In genomic region chr6:36596359-36596758, GRCh38 we compare ENCODE assay signal across 8 cellular contexts. TPM values are rescaled to one million over a fixed set of nuclear protein-coding genes. Genes with fewer than 3 reads are reported as not detected.
DNase-seq lines count a peak whose midpoint lies in the region; ATAC-seq, FAIRE-seq and TF ChIP-seq lines count a peak whose summit lies in the region.

No MANE protein-coding gene starts in this region.

- H3K27ac ChIP-seq in AG04450 (ENCODE audit: low read depth, low read length) (no peak overlapping the region), IMR-90 (ENCODE audit: insufficient read depth, low read length) (no peak overlapping the region), breast epithelium (peak overlapping the region; percentile 97 to 100)

- no peak overlapping the region for H3K18ac ChIP-seq in IMR-90 (ENCODE audit: low read depth, low read length)

- peak overlapping the region; percentile 51 for H2BK5ac ChIP-seq in IMR-90 (ENCODE audit: low read depth, low read length, poor library complexity, severe bottlenecking)

- no peak overlapping the region for H2AFZ ChIP-seq in IMR-90 (replicated peaks; ENCODE audit: low read length, poor library complexity)

- H3K4me1 ChIP-seq in IMR-90 (ENCODE audit: control insufficient read depth, insufficient read depth, low read length) (peaks cover 9% of the 10 kb centered on the region), breast epithelium (peaks cover 6 to 18% of the 10 kb centered on the region in 2 donors)

- TF ChIP-seq CTCF in AG04450 (IDR thresholded peaks at IDR 0.05; ENCODE audit: low read depth, low read length) (no peak), IMR-90 (conservative IDR thresholded peaks at IDR 0.05; ENCODE audit: low read depth, low read length) (no peak), breast epithelium (IDR thresholded peaks at IDR 0.05) (no peak), mesothelial cell of epicardium (IDR thresholded peaks at IDR 0.05; ENCODE audit: unreplicated experiment) (no peak)

- CTCF ChIA-PET in AG04450 (lab: Charles Lee): interaction anchor here (0.9 to 1.0 kb wide), 2 partner anchors 19 to 85 kb away, joined by 4 to 6 read pairs; no protein-coding TSS in a partner anchor
- CTCF ChIA-PET in IMR-90 (lab: Yijun Ruan, JAX): interaction anchor here (0.7 kb wide), 1 partner anchor 154 kb away, joined by 4 read pairs; no protein-coding TSS in a partner anchor

- H3K27ac Mint-ChIP-seq in mesothelial cell of epicardium: peak overlapping the region; percentile 100

- no peak overlapping the region for H2BK15ac ChIP-seq in IMR-90 (ENCODE audit: low read depth, low read length)

- no peak for DNase-seq in AG04450 (ENCODE audit: low read depth, low spot score)
- no peak for DNase-seq in IMR-90
- no peak for DNase-seq in breast epithelium (ENCODE audit: low spot score in 2 of 2)
- DNase-seq in mesothelial cell of epicardium (ENCODE audit: low spot score in 2 of 2, unreplicated experiment in 2 of 2): no peak
- DNase-seq in GM12892 (ENCODE audit: insufficient read length): no peak
- no peak for DNase-seq in GM19239 (ENCODE audit: insufficient read length, low spot score)

- no CpG with 5 or more reads among the region's 5 CpGs for WGBS in IMR-90 (ENCODE audit: extremely low coverage in 2 of 2, insufficient read length in 1 of 2), 2 experiments

- peak overlapping the region; percentile 14; the same call in 1 of the 2 replicates for H3K56ac ChIP-seq in IMR-90 (ENCODE audit: extremely low read depth, insufficient read depth, low read length)

- dilution Hi-C loops in IMR-90 (cut with HindIII; ENCODE audit: low sequenced_read_pairs, unreplicated experiment): no loop called here

- no TSS peak for BruUV-seq in IMR-90 (replicated peaks; lab: Mats Ljungman, UMichigan)

- H3K4me1 Mint-ChIP-seq in mesothelial cell of epicardium: peaks cover 51% of the 10 kb centered on the region

- ATAC-seq in IMR-90 (ENCODE audit: low read depth) (no peak), GM21423 (IDR thresholded peaks at IDR 0.05; ENCODE audit: unreplicated experiment) (no peak), HG02973 (IDR thresholded peaks at IDR 0.05; ENCODE audit: unreplicated experiment) (no peak)

- H3K36me3 ChIP-seq in IMR-90 (ENCODE audit: control insufficient read depth, insufficient read depth, low read length): peaks cover 40% of the 10 kb centered on the region
- H3K36me3 ChIP-seq in breast epithelium: no peaks in the 10 kb centered on the region

- peaks cover 12 to 41% of the 10 kb centered on the region in 2 experiments for H3K79me1 ChIP-seq in IMR-90 (ENCODE audit: low read depth in 1 of 2, low read length in 2 of 2)

- POLR2A ChIA-PET in AG04450 (lab: Yijun Ruan, JAX): interaction anchor here (0.6 to 3.3 kb wide), 11 partner anchors 10 to 173 kb away, joined by 3 to 22 read pairs (median 4); partner anchors contain the start of gene CDKN1A
- POLR2A ChIA-PET in IMR-90 (lab: Charles Lee; ENCODE audit: unreplicated experiment): interaction anchor here (0.6 to 0.8 kb wide), 2 partner anchors 31 to 50 kb away, joined by 3 read pairs; no protein-coding TSS in a partner anchor

- no peaks in the 10 kb centered on the region for H3K27me3 Mint-ChIP-seq in mesothelial cell of epicardium (ENCODE audit: low read depth)

- no peaks in the 10 kb centered on the region for H3K27me3 ChIP-seq in AG04450 (ENCODE audit: control insufficient read depth, insufficient read depth, low read length)
- no peaks in the 10 kb centered on the region for H3K27me3 ChIP-seq in IMR-90 (ENCODE audit: control insufficient read depth, insufficient read depth, low read length)
- no peaks in the 10 kb centered on the region for H3K27me3 ChIP-seq in breast epithelium

- FAIRE-seq in GM12892 (lab: Jason Lieb, UNC): no peak
- FAIRE-seq in GM19239 (lab: Jason Lieb, UNC): no peak

- no peak overlapping the region for H3K4ac ChIP-seq in IMR-90 (ENCODE audit: low read depth, low read length)

- no peak overlapping the region for H4K5ac ChIP-seq in IMR-90 (ENCODE audit: low read depth, low read length)

- TF ChIP-seq RAD21 in IMR-90 (IDR thresholded peaks at IDR 0.05; ENCODE audit: low read length): no peak

- intact Hi-C loops in IMR-90 (cut with micrococcal nuclease): loop anchor here (1.0 to 5.0 kb wide), 2 partner anchors 50 to 174 kb away; no protein-coding TSS in a partner anchor
- intact Hi-C loops in breast epithelium (cut with DNase I; ENCODE audit: low total_unique reads): no loop called here

- peak overlapping the region; percentile 76 for H3K4me2 ChIP-seq in IMR-90 (ENCODE audit: low read depth, low read length)

- H3K4me3 Mint-ChIP-seq in mesothelial cell of epicardium: peak overlapping the region; percentile 95

- H4K20me1 ChIP-seq in IMR-90 (ENCODE audit: insufficient read depth, low read length): peaks cover 72% of the 10 kb centered on the region

- H3K9me3 ChIP-seq in AG04450 (ENCODE audit: control insufficient read depth, insufficient read depth, low read length) (no peaks in the 10 kb centered on the region), IMR-90 (ENCODE audit: control insufficient read depth, insufficient read depth, low read length) (no peaks in the 10 kb centered on the region), breast epithelium (no peaks in the 10 kb centered on the region)

- H2AK9ac ChIP-seq in IMR-90 (replicated peaks; ENCODE audit: low read depth, low read length, poor library complexity): no peak overlapping the region

- in situ Hi-C loops in IMR-90 (cut with MboI; ENCODE audit: low sequenced_read_pairs): no loop called here

- H3K9me3 Mint-ChIP-seq in mesothelial cell of epicardium: no peaks in the 10 kb centered on the region

- no peak overlapping the region for H2AK5ac ChIP-seq in IMR-90 (ENCODE audit: low read depth, low read length)

- no peak for TF ChIP-seq POLR2A in IMR-90 (IDR thresholded peaks at IDR 0.05; ENCODE audit: low read depth, low read length)
- no peak for TF ChIP-seq POLR2A in breast epithelium (IDR thresholded peaks at IDR 0.05)
- no peak for TF ChIP-seq POLR2A in GM12892 (IDR thresholded peaks at IDR 0.05; ENCODE audit: low read depth, low read length)

- H4K8ac ChIP-seq in IMR-90 (ENCODE audit: low read depth in 2 of 2, low read length in 2 of 2): no peak overlapping the region

- H3K23ac ChIP-seq in IMR-90 (ENCODE audit: low read depth, low read length): no peak overlapping the region

- H4K91ac ChIP-seq in IMR-90 (ENCODE audit: insufficient read depth, low read depth, low read length): no peak overlapping the region

- no peak overlapping the region for H3K14ac ChIP-seq in IMR-90 (replicated peaks; ENCODE audit: low read depth, low read length)

- peak overlapping the region; percentile 74 for H3K4me3 ChIP-seq in AG04450 (ENCODE audit: low read depth, low read length)
- H3K4me3 ChIP-seq in IMR-90 (ENCODE audit: insufficient read depth, low read depth, low read length): peak overlapping the region; percentile 72
- peak overlapping the region; percentile 72 to 75 (median 73) for H3K4me3 ChIP-seq in breast epithelium

- H3K9me1 ChIP-seq in IMR-90 (ENCODE audit: insufficient read depth, low read length): peaks cover 11% of the 10 kb centered on the region; the same call in 1 of the 2 replicates

- H2BK20ac ChIP-seq in IMR-90 (ENCODE audit: low read depth, low read length): no peak overlapping the region

- peaks cover 29% of the 10 kb centered on the region for H3K36me3 Mint-ChIP-seq in mesothelial cell of epicardium

- peak overlapping the region; percentile 98 for H3K9ac ChIP-seq in IMR-90 (ENCODE audit: low read depth, low read length)

- H2BK120ac ChIP-seq in IMR-90 (ENCODE audit: low read depth, low read length): no peak overlapping the region

TF ChIP-seq in IMR-90, 13 proteins besides CTCF, POLR2A, EP300 and RAD21 (continues in another document):
- TF ChIP-seq MXI1 (IDR thresholded peaks at IDR 0.05; ENCODE audit: borderline replicate concordance, low read depth, low read length) (no peak), CHD1 (IDR thresholded peaks at IDR 0.05; ENCODE audit: low read depth, low read length) (no peak), SMC3 (IDR thresholded peaks at IDR 0.05; ENCODE audit: low read depth, low read length) (no peak), RCOR1 (IDR thresholded peaks at IDR 0.05; ENCODE audit: insufficient replicate concordance, low read length) (no peak), CEBPB (IDR thresholded peaks at IDR 0.05; ENCODE audit: low read depth, low read length) (no peak), RFX5 (IDR thresholded peaks at IDR 0.05; ENCODE audit: low read depth, low read length) (no peak)
- TF ChIP-seq, protein P1, sequence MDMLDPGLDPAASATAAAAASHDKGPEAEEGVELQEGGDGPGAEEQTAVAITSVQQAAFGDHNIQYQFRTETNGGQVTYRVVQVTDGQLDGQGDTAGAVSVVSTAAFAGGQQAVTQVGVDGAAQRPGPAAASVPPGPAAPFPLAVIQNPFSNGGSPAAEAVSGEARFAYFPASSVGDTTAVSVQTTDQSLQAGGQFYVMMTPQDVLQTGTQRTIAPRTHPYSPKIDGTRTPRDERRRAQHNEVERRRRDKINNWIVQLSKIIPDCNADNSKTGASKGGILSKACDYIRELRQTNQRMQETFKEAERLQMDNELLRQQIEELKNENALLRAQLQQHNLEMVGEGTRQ (IDR thresholded peaks at IDR 0.05; ENCODE audit: low read depth, low read length): no peak

RNA-seq across cellular contexts. Expression of gene SRSF3, which starts 2.2 kb away (rescaled TPM):
- polyA plus RNA-seq in AG04450 (2011; rRNA removed): 317 and 423 TPM in 2 replicates
- 181 and 213 TPM in 2 replicates for polyA minus RNA-seq in AG04450 (2011; rRNA and poly(A)+ RNA removed)
- 237 and 256 TPM in 2 replicates for total RNA-seq in IMR-90 (2012; rRNA removed)
- 297 and 394 TPM in 2 replicates for polyA plus RNA-seq in IMR-90 (2012; rRNA removed)
- 52.5 and 172 TPM in 2 replicates for polyA plus RNA-seq in IMR-90 (2012; cell fraction: cytosol; rRNA removed)
- polyA plus RNA-seq in IMR-90 (2012; cell fraction: nucleus; rRNA removed; ENCODE audit: low replicate concordance): 113 and 275 TPM in 2 replicates
- total RNA-seq in breast epithelium: 100 to 1,000 TPM; 163 to 425 (median 276) TPM
- 404 to 411 TPM (median 407 TPM) in 3 replicates for total RNA-seq in mesothelial cell of epicardium
- polyA plus RNA-seq in GM12892 (2012; ENCODE audit: missing spikeins): 341 TPM

RNA-seq across cellular contexts. Expression of gene STK38, which starts 49.1 kb away (rescaled TPM):
- 27.1 and 34.9 TPM in 2 replicates for polyA plus RNA-seq in AG04450 (2011; rRNA removed)
- polyA minus RNA-seq in AG04450 (2011; rRNA and poly(A)+ RNA removed): 14.7 and 17.3 TPM in 2 replicates
- 9.7 and 10.6 TPM in 2 replicates for total RNA-seq in IMR-90 (2012; rRNA removed)
- 14.6 and 19.7 TPM in 2 replicates for polyA plus RNA-seq in IMR-90 (2012; rRNA removed)
- 4.8 and 5.6 TPM in 2 replicates for polyA plus RNA-seq in IMR-90 (2012; cell fraction: cytosol; rRNA removed)
- polyA plus RNA-seq in IMR-90 (2012; cell fraction: nucleus; rRNA removed; ENCODE audit: low replicate concordance): 7.4 and 39.5 TPM in 2 replicates
- 10 to 100 TPM; 27.5 to 39.4 (median 31.4) TPM for total RNA-seq in breast epithelium
- 46.3 to 47.8 TPM (median 47.7 TPM) in 3 replicates for total RNA-seq in mesothelial cell of epicardium
- 13.9 TPM for polyA plus RNA-seq in GM12892 (2012; ENCODE audit: missing spikeins)

Comparison
In these comparisons a context has a peak if more than half of its experiments do, and no peak if none do; other contexts are left out.
1. H3K27ac ChIP-seq: peak in breast epithelium (2 of 2); none in AG04450 (single experiment) and IMR-90 (single experiment).
2. Peak in every context shown above with its lines, with median percentiles within 50 percentile points of each other: H3K4me3 ChIP-seq.